ENCODE assay signal across 8 cellular contexts in the genomic region with DNA sequence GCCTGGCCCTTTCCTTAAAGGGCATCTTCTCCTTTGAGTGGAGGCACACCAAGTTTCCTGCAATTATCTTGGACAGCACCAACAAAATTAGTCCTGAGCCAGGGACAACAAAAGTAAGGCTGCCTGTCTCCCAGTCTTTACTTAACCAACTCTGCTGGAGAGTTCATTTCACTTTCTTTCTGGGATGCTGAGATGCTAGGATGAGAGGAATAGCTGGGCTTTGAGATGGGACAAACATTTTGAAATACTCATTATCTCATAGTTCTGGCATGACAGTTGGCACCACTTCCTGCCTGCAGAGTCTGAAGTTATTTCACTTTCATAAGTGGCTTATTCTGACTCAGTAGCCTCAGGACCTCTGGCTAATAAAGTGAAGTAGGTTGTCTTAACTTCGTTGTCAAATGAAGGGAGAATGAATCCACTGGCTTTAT.
DNase-seq lines count a peak whose midpoint lies in the region; ATAC-seq and TF ChIP-seq lines count a peak whose summit lies in the region.

No MANE protein-coding gene starts in this region.

- peaks cover 6 to 52% (median 25%) of the 10 kb centered on the region in 4 donors for H3K4me1 Mint-ChIP-seq in naive thymus-derived CD8-positive, alpha-beta T cell

- no peaks in the 10 kb centered on the region for H3K36me3 ChIP-seq in Peyer's patch

- TF ChIP-seq POLR2A in Peyer's patch (IDR thresholded peaks at IDR 0.05), result no peak

- H3K4me1 ChIP-seq in Peyer's patch, result peaks cover 0 to 6% (median 2%) of the 10 kb centered on the region in 4 donors

- peak overlapping the region in 4 of 10 donors; percentile 12 to 96 (median 48) for H3K4me3 Mint-ChIP-seq in naive thymus-derived CD8-positive, alpha-beta T cell

- H3K27ac Mint-ChIP-seq in naive thymus-derived CD8-positive, alpha-beta T cell, result peak overlapping the region in 2 of 10 donors; percentile 11 to 57

- no peaks in the 10 kb centered on the region for H3K9me3 ChIP-seq in Peyer's patch

- TF ChIP-seq CTCF in Peyer's patch (IDR thresholded peaks at IDR 0.05) (no peak), retinal pigment epithelial cell (conservative IDR thresholded peaks at IDR 0.05; ENCODE audit: low read depth, low read length) (no peak)

- H3K27me3 ChIP-seq in Peyer's patch, result no peaks in the 10 kb centered on the region

- peaks cover 6 to 55% (median 36%) of the 10 kb centered on the region in 5 donors for H3K27me3 Mint-ChIP-seq in naive thymus-derived CD8-positive, alpha-beta T cell

- ATAC-seq in HG02938 (IDR thresholded peaks at IDR 0.05; ENCODE audit: unreplicated experiment), result peak; percentile 48
- no peak for ATAC-seq in naive thymus-derived CD8-positive, alpha-beta T cell

- POLR2A ChIA-PET in naive thymus-derived CD8-positive, alpha-beta T cell (lab: Charles Lee), result no interaction called here

- no peaks in the 10 kb centered on the region for H3K9me3 Mint-ChIP-seq in naive thymus-derived CD8-positive, alpha-beta T cell

- H3K27ac ChIP-seq in Peyer's patch, result peak overlapping the region in 3 of 4 donors; percentile 28 to 94 (median 84)

- H3K4me3 ChIP-seq in Peyer's patch, result peak overlapping the region in 2 of 4 donors; percentile 11 to 70
- H3K4me3 ChIP-seq in retinal pigment epithelial cell (ENCODE audit: low read length), result peak overlapping the region; percentile 2

- no peaks in the 10 kb centered on the region for H3K36me3 Mint-ChIP-seq in naive thymus-derived CD8-positive, alpha-beta T cell

- DNase-seq in stimulated activated CD4-positive, alpha-beta T cell treated with anti-CD3 and anti-CD28 coated beads, Interleukin-4, amount 100 ng/mL, for 24 hours, result peak; percentile 27
- DNase-seq in stimulated activated CD4-positive, alpha-beta T cell treated with anti-CD3 and anti-CD28 coated beads, Interleukin-1b, Interleukin-23, amount 100 ng/mL, for 48 hours, result no peak
- peak in 1 of 3 donors; percentile 50 for DNase-seq in Peyer's patch
- peak; percentile 94 for DNase-seq in dedifferentiated amniotic fluid mesenchymal stem cell (ENCODE audit: extremely low spot score)
- DNase-seq in retinal pigment epithelial cell (ENCODE audit: low read depth), result no peak
- no peak for DNase-seq in naive thymus-derived CD8-positive, alpha-beta T cell
- no peak for DNase-seq in GM19240 (ENCODE audit: insufficient read length, low spot score)

Comparison
In these comparisons a context has a peak if more than half of its experiments do, and no peak if none do; other contexts are left out.
1. DNase-seq: peak in stimulated activated CD4-positive, alpha-beta T cell treated with anti-CD3 and anti-CD28 coated beads, Interleukin-4, amount 100 ng/mL, for 24 hours (single experiment) and dedifferentiated amniotic fluid mesenchymal stem cell (single experiment); none in stimulated activated CD4-positive, alpha-beta T cell treated with anti-CD3 and anti-CD28 coated beads, Interleukin-1b, Interleukin-23, amount 100 ng/mL, for 48 hours (single experiment), retinal pigment epithelial cell (single experiment), naive thymus-derived CD8-positive, alpha-beta T cell (0 of 10) and GM19240 (single experiment).